Comparison of ENCODE assay signal across 9 cellular contexts in the genomic region with DNA sequence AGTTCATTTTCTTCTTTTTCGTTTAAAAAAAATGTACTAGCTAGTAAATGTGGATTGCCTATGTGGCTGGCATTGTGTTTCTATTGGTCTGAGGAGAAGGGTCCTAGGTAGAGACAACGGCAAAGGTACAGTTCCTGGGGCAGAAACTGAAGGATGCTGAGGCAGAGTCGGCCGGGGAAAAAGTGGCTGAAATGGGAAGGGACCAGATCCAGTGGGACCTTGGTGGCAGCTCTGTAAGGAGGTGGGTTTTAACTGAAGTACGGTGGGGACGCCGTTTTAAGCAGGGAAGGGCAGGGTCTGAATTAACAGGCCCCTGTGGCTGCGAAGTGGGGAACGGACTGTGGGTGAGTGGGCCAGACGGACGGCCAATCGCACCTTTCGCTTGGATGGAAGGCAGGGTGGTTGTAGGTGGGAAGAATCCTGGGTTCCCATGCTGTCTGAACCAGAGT. TPM values are rescaled to one million over a fixed set of nuclear protein-coding genes. Genes with fewer than 3 reads are reported as not detected.
DNase-seq lines count a peak whose midpoint lies in the region; ATAC-seq and TF ChIP-seq lines count a peak whose summit lies in the region.
"Had no signal": no experiment of that assay in that cellular context is flagged by ENCODE, and none has a peak within 500 bp of the region (broad histone marks: within the 10 kb centered on the region; RNA-seq: fewer than 3 reads in every experiment).

No MANE protein-coding gene starts in this region.

- H3K23ac ChIP-seq in mesenchymal stem cell (ENCODE audit: low read length in 2 of 2): no peak overlapping the region

- POLR2A ChIA-PET in activated CD8-positive, alpha-beta T cell treated with anti-CD3 and anti-CD28 coated beads, Interleukin-2, amount 10 ng/mL, durations not matched to agents 7 days and 5 days (lab: Charles Lee): no interaction called here

- no peak for TF ChIP-seq POLR2A in transverse colon (IDR thresholded peaks at IDR 0.05)

- WGBS in mesenchymal stem cell: 82% methylated on average over 8 of the region's 13 CpGs
- whole genome bisulfite sequencing in transverse colon (ENCODE audit: low coverage in 1 of 2), 2 donors: 69 to 100% methylated on average over 1 to 13 of the region's 13 CpGs

- H3K4me3 ChIP-seq in mesenchymal stem cell (ENCODE audit: insufficient read depth in 1 of 2, low read depth in 1 of 2, low read length in 2 of 2) (peak overlapping the region in 1 of 2 experiments; percentile 23), upper lobe of right lung (peak overlapping the region; percentile 99), transverse colon (peak overlapping the region in 1 of 4 donors; percentile 99)

- H3K4ac ChIP-seq in mesenchymal stem cell (ENCODE audit: low read depth in 1 of 2, low read length in 2 of 2): no peak overlapping the region

- ATAC-seq in activated CD8-positive, alpha-beta T cell treated with anti-CD3 and anti-CD28 coated beads, Interleukin-2, amount 10 ng/mL, durations not matched to agents 7 days and 5 days: peak; percentile 9
- ATAC-seq in upper lobe of right lung (no peak), HG03280 (IDR thresholded peaks at IDR 0.05; ENCODE audit: unreplicated experiment) (no peak)

- no peaks in the 10 kb centered on the region for H3K27me3 Mint-ChIP-seq in activated naive CD4-positive, alpha-beta T cell treated with anti-CD3 and anti-CD28 coated beads, Interleukin-2, amount 50 U/mL, for 24 hours
- peaks cover 3% of the 10 kb centered on the region for H3K27me3 Mint-ChIP-seq in activated CD8-positive, alpha-beta T cell treated with anti-CD3 and anti-CD28 coated beads, Interleukin-2, amount 10 ng/mL, durations not matched to agents 7 days and 5 days (ENCODE audit: low read depth)

- peaks cover 19% of the 10 kb centered on the region for H3K79me1 ChIP-seq in mesenchymal stem cell (replicated peaks; ENCODE audit: low read length, poor library complexity, severe bottlenecking)

- no peaks in the 10 kb centered on the region for H3K36me3 Mint-ChIP-seq in activated naive CD4-positive, alpha-beta T cell treated with anti-CD3 and anti-CD28 coated beads, Interleukin-2, amount 50 U/mL, for 24 hours
- H3K36me3 Mint-ChIP-seq in activated CD8-positive, alpha-beta T cell treated with anti-CD3 and anti-CD28 coated beads, Interleukin-2, amount 10 ng/mL, durations not matched to agents 7 days and 5 days (ENCODE audit: low read depth): peaks cover 2% of the 10 kb centered on the region

- TF ChIP-seq EP300 in transverse colon (IDR thresholded peaks at IDR 0.05; ENCODE audit: low read depth): no peak

- no peak for DNase-seq in activated naive CD4-positive, alpha-beta T cell treated with Interleukin-2 at 50 U/mL for 16 hours
- no peak for DNase-seq in activated CD8-positive, alpha-beta T cell treated with anti-CD3 and anti-CD28 coated beads, Interleukin-2, amount 10 ng/mL, durations not matched to agents 7 days and 5 days
- DNase-seq in mesenchymal stem cell (no peak), upper lobe of right lung (no peak), transverse colon (no peak), GM10266 (ENCODE audit: extremely low spot score) (no peak)

- H3K36me3 ChIP-seq in mesenchymal stem cell (ENCODE audit: control insufficient read depth in 1 of 2, insufficient read depth in 2 of 2, low read depth in 1 of 2, low read length in 2 of 2): no peaks in the 10 kb centered on the region
- no peaks in the 10 kb centered on the region for H3K36me3 ChIP-seq in upper lobe of right lung
- H3K36me3 ChIP-seq in transverse colon: peaks cover 0 to under 1% (median 0%) of the 10 kb centered on the region in 4 donors
- H3K36me3 ChIP-seq: pancreas had no signal

- no peak overlapping the region for H3K14ac ChIP-seq in mesenchymal stem cell (ENCODE audit: low read length in 2 of 2)

- peak overlapping the region; percentile 83 for H4K8ac ChIP-seq in mesenchymal stem cell (ENCODE audit: low read length)

- H2BK120ac ChIP-seq in mesenchymal stem cell (ENCODE audit: low read depth, low read length): no peak overlapping the region

- CTCF ChIA-PET in activated CD8-positive, alpha-beta T cell treated with anti-CD3 and anti-CD28 coated beads, Interleukin-2, amount 10 ng/mL, durations not matched to agents 7 days and 5 days (lab: Charles Lee): interaction anchor here (0.9 to 6.9 kb wide), 6 partner anchors 8 to 110 kb away, joined by 3 to 55 read pairs (median 4); no protein-coding TSS in a partner anchor

- no peak overlapping the region for H3K4me2 ChIP-seq in mesenchymal stem cell (ENCODE audit: low read length, poor library complexity, severe bottlenecking)

- H3K4me3 Mint-ChIP-seq in activated naive CD4-positive, alpha-beta T cell treated with anti-CD3 and anti-CD28 coated beads, Interleukin-2, amount 50 U/mL, for 24 hours: peak overlapping the region; percentile 82
- peak overlapping the region; percentile 63 for H3K4me3 Mint-ChIP-seq in activated CD8-positive, alpha-beta T cell treated with anti-CD3 and anti-CD28 coated beads, Interleukin-2, amount 10 ng/mL, durations not matched to agents 7 days and 5 days

- no peak overlapping the region for H2AK5ac ChIP-seq in mesenchymal stem cell (ENCODE audit: low read length, severe bottlenecking)

- H2AFZ ChIP-seq in mesenchymal stem cell (ENCODE audit: low read depth, low read length): peak overlapping the region; percentile 15

- H2BK15ac ChIP-seq in mesenchymal stem cell (ENCODE audit: low read depth, poor library complexity, severe bottlenecking): no peak overlapping the region

- H3K9ac ChIP-seq in mesenchymal stem cell (ENCODE audit: low read length): peak overlapping the region; percentile 53

- intact Hi-C loops in upper lobe of right lung (cut with DNase I): no loop called here
- intact Hi-C loops in transverse colon (cut with DNase I; ENCODE audit: low total_unique reads): no loop called here

- H3K9me3 Mint-ChIP-seq in activated naive CD4-positive, alpha-beta T cell treated with anti-CD3 and anti-CD28 coated beads, Interleukin-2, amount 50 U/mL, for 24 hours: no peaks in the 10 kb centered on the region
- no peaks in the 10 kb centered on the region for H3K9me3 Mint-ChIP-seq in activated CD8-positive, alpha-beta T cell treated with anti-CD3 and anti-CD28 coated beads, Interleukin-2, amount 10 ng/mL, durations not matched to agents 7 days and 5 days (ENCODE audit: insufficient read depth)

- in situ Hi-C loops in transverse colon (cut with MboI; ENCODE audit: low pct_ligation_motif_present in 1 of 4, low pct_unique_long_range_greater_than_20kb in 1 of 4, low sequenced_read_pairs in 3 of 4): no loop called here

- H3K9me3 ChIP-seq in mesenchymal stem cell (ENCODE audit: control insufficient read depth, low read length): no peaks in the 10 kb centered on the region
- H3K9me3 ChIP-seq in upper lobe of right lung: no peaks in the 10 kb centered on the region
- no peaks in the 10 kb centered on the region for H3K9me3 ChIP-seq in transverse colon
- H3K9me3 ChIP-seq: pancreas had no signal

- no peak overlapping the region for H4K91ac ChIP-seq in mesenchymal stem cell (ENCODE audit: low read length)

- H3K27ac Mint-ChIP-seq in activated naive CD4-positive, alpha-beta T cell treated with anti-CD3 and anti-CD28 coated beads, Interleukin-2, amount 50 U/mL, for 24 hours: peak overlapping the region; percentile 30
- H3K27ac Mint-ChIP-seq in activated CD8-positive, alpha-beta T cell treated with anti-CD3 and anti-CD28 coated beads, Interleukin-2, amount 10 ng/mL, durations not matched to agents 7 days and 5 days: peak overlapping the region; percentile 46

- H3K4me1 ChIP-seq in mesenchymal stem cell (ENCODE audit: control insufficient read depth, insufficient read depth, low read depth, low read length) (peaks cover 11% of the 10 kb centered on the region), upper lobe of right lung (peaks cover 25% of the 10 kb centered on the region), transverse colon (peaks cover 11 to 18% (median 13%) of the 10 kb centered on the region in 4 donors)

- TF ChIP-seq CTCF in upper lobe of right lung (IDR thresholded peaks at IDR 0.05): no peak
- no peak for TF ChIP-seq CTCF in transverse colon (IDR thresholded peaks at IDR 0.05)
- TF ChIP-seq CTCF in GM10266 (IDR thresholded peaks at IDR 0.05; ENCODE audit: control insufficient read depth, insufficient read depth, low read depth, missing control alignments): no peak

- H2BK12ac ChIP-seq in mesenchymal stem cell (ENCODE audit: low read length in 2 of 2): no peak overlapping the region

- no peak overlapping the region for H2BK5ac ChIP-seq in mesenchymal stem cell (ENCODE audit: low read depth, low read length, poor library complexity, severe bottlenecking)

- H3K27ac ChIP-seq in mesenchymal stem cell (ENCODE audit: low read length, poor library complexity, severe bottlenecking): no peak overlapping the region
- H3K27ac ChIP-seq in upper lobe of right lung: no peak overlapping the region
- no peak overlapping the region for H3K27ac ChIP-seq in transverse colon

- H3K4me1 Mint-ChIP-seq in activated naive CD4-positive, alpha-beta T cell treated with anti-CD3 and anti-CD28 coated beads, Interleukin-2, amount 50 U/mL, for 24 hours: peaks cover 20% of the 10 kb centered on the region
- H3K4me1 Mint-ChIP-seq in activated CD8-positive, alpha-beta T cell treated with anti-CD3 and anti-CD28 coated beads, Interleukin-2, amount 10 ng/mL, durations not matched to agents 7 days and 5 days (ENCODE audit: low read depth): peaks cover 14% of the 10 kb centered on the region

- no peak overlapping the region for H3K18ac ChIP-seq in mesenchymal stem cell (ENCODE audit: low read depth in 1 of 2, low read length in 2 of 2)

- no peaks in the 10 kb centered on the region for H3K27me3 ChIP-seq in mesenchymal stem cell (ENCODE audit: control insufficient read depth in 1 of 2, insufficient read depth in 1 of 2, low read length in 2 of 2)
- H3K27me3 ChIP-seq in upper lobe of right lung: no peaks in the 10 kb centered on the region
- no peaks in the 10 kb centered on the region for H3K27me3 ChIP-seq in transverse colon
- H3K27me3 ChIP-seq: pancreas had no signal

RNA-seq across cellular contexts. Expression of gene VPS13D, which starts 0.4 kb away (rescaled TPM):
- total RNA-seq in activated CD8-positive, alpha-beta T cell treated with anti-CD3 and anti-CD28 coated beads, Interleukin-2, amount 10 ng/mL, durations not matched to agents 7 days and 5 days: 10 to 100 TPM; 32.5 to 39.9 TPM
- polyA plus RNA-seq in mesenchymal stem cell (2013, experiment 1 of 2): 6.3 TPM
- 5.1 TPM for polyA plus RNA-seq in mesenchymal stem cell (2013, experiment 2 of 2)
- total RNA-seq in upper lobe of right lung (74.7 TPM), transverse colon (100 to 1,000 TPM; 101 to 136 (median 116) TPM)
